ENCODE assay signal across 23 cellular contexts in the genomic region with DNA sequence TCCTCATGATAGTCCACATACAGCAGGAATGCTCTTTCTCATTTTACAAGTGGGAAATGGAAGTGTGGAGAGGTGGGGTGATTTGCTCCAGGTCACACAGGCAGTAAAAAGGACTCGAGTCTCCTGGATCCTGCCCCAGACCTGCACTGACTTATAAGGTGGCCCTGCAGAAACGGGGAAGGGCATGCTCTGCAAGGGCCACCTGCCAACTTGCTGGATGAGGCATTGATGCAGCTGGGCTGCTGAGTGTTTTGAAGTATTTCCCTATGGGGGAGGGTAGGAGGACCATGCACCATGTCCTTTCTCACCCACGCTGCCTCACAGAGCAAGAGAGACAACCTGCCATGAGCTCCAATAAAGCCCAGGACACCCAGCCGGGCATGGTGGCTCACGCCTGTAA. TPM values are rescaled to one million over a fixed set of nuclear protein-coding genes. Genes with fewer than 3 reads are reported as not detected.
A peak's percentile ranks its signal among the peaks of the same experiment; 100 is the strongest.
DNase-seq lines count a peak whose midpoint lies in the region; ATAC-seq and TF ChIP-seq lines count a peak whose summit lies in the region.
"Had no signal": no experiment of that assay in that cellular context is flagged by ENCODE, and none has a peak within 500 bp of the region (broad histone marks: within the 10 kb centered on the region; RNA-seq: fewer than 3 reads in every experiment).

No MANE protein-coding gene starts in this region.

- no peaks in the 10 kb centered on the region for H3K36me3 ChIP-seq in mucosa of descending colon (ENCODE audit: low read depth)
- H3K36me3 ChIP-seq: BE2C had no signal

- no peak overlapping the region for H3K4me3 ChIP-seq in mucosa of descending colon

- CTCF ChIA-PET in activated CD8-positive, alpha-beta T cell treated with anti-CD3 and anti-CD28 coated beads, Interleukin-2, amount 10 ng/mL, durations not matched to agents 7 days and 5 days (lab: Charles Lee), result no interaction called here

- POLR2A ChIA-PET in activated CD8-positive, alpha-beta T cell treated with anti-CD3 and anti-CD28 coated beads, Interleukin-2, amount 10 ng/mL, durations not matched to agents 7 days and 5 days (lab: Charles Lee), result no interaction called here

- H3K36me3 Mint-ChIP-seq in activated CD8-positive, alpha-beta T cell treated with anti-CD3 and anti-CD28 coated beads, Interleukin-2, amount 10 ng/mL, durations not matched to agents 7 days and 5 days (ENCODE audit: low read depth), result no peaks in the 10 kb centered on the region
- H3K36me3 Mint-ChIP-seq: CD4-positive, CD25-positive, alpha-beta regulatory T cell; IgD-negative memory B cell had no signal

- no peaks in the 10 kb centered on the region for H3K4me1 ChIP-seq in mucosa of descending colon (ENCODE audit: low read depth)
- H3K4me1 ChIP-seq: BE2C, Caco-2 had no signal

- no peak overlapping the region for H3K4me3 Mint-ChIP-seq in activated CD8-positive, alpha-beta T cell treated with anti-CD3 and anti-CD28 coated beads, Interleukin-2, amount 10 ng/mL, durations not matched to agents 7 days and 5 days
- H3K4me3 Mint-ChIP-seq: CD4-positive, CD25-positive, alpha-beta regulatory T cell; IgD-negative memory B cell had no signal

- intact Hi-C loops in mucosa of descending colon (cut with DNase I, micrococcal nuclease), result no loop called here

- ATAC-seq in esophagus mucosa (peak; percentile 70), mucosa of descending colon (peak; percentile 25), GM21515 (IDR thresholded peaks at IDR 0.05; ENCODE audit: unreplicated experiment) (no peak)
- ATAC-seq in activated CD8-positive, alpha-beta T cell treated with anti-CD3 and anti-CD28 coated beads, Interleukin-2, amount 10 ng/mL, durations not matched to agents 7 days and 5 days, result no peak

- no peak overlapping the region for H3K27ac Mint-ChIP-seq in activated CD8-positive, alpha-beta T cell treated with anti-CD3 and anti-CD28 coated beads, Interleukin-2, amount 10 ng/mL, durations not matched to agents 7 days and 5 days
- H3K27ac Mint-ChIP-seq: IgD-negative memory B cell had no signal

- peaks cover 2% of the 10 kb centered on the region for H3K27me3 Mint-ChIP-seq in activated CD8-positive, alpha-beta T cell treated with anti-CD3 and anti-CD28 coated beads, Interleukin-2, amount 10 ng/mL, durations not matched to agents 7 days and 5 days (ENCODE audit: low read depth)
- H3K27me3 Mint-ChIP-seq: IgD-negative memory B cell had no signal

- H3K4me1 Mint-ChIP-seq in activated CD8-positive, alpha-beta T cell treated with anti-CD3 and anti-CD28 coated beads, Interleukin-2, amount 10 ng/mL, durations not matched to agents 7 days and 5 days (ENCODE audit: low read depth), result no peaks in the 10 kb centered on the region
- H3K4me1 Mint-ChIP-seq: CD4-positive, CD25-positive, alpha-beta regulatory T cell; IgD-negative memory B cell had no signal

- TF ChIP-seq CTCF in mucosa of descending colon (IDR thresholded peaks at IDR 0.05), result no peak

- no peaks in the 10 kb centered on the region for H3K9me3 Mint-ChIP-seq in activated CD8-positive, alpha-beta T cell treated with anti-CD3 and anti-CD28 coated beads, Interleukin-2, amount 10 ng/mL, durations not matched to agents 7 days and 5 days (ENCODE audit: insufficient read depth)
- H3K9me3 Mint-ChIP-seq: CD4-positive, CD25-positive, alpha-beta regulatory T cell had no signal

- DNase-seq in DMS53 (lab: John Stamatoyannopoulos, UW), result peak; percentile 60
- peak; percentile 57 for DNase-seq in M059J (ENCODE audit: low read depth)
- no peak for DNase-seq in mucosa of descending colon
- DNase-seq in stimulated activated naive CD4-positive, alpha-beta T cell (lab: John Stamatoyannopoulos, UW), result no peak
- no peak for DNase-seq in activated CD8-positive, alpha-beta T cell treated with anti-CD3 and anti-CD28 coated beads, Interleukin-2, amount 10 ng/mL, durations not matched to agents 7 days and 5 days
- DNase-seq in medulla oblongata (ENCODE audit: extremely low spot score), result no peak
- DNase-seq: BE2C; Caco-2; CD4-positive, CD25-positive, alpha-beta regulatory T cell; DMS79; Karpas-422; MM.1S; NCI-H1092 treated with DMSO at 0.1 percent for 48 hours; NCI-H510A; NCI-H774; SHP77; SK-N-SH had no signal

- H3K9me3 ChIP-seq in mucosa of descending colon, result no peaks in the 10 kb centered on the region
- H3K9me3 ChIP-seq: BE2C, Caco-2, SK-N-SH had no signal

RNA-seq across cellular contexts. Expression of gene OR6Q1, which starts 36.9 kb away (rescaled TPM):
- total RNA-seq in M059J (2014; rRNA removed; shearing (Covaris generic)), result not detected in 2 replicates
- not detected for total RNA-seq in esophagus mucosa
- total RNA-seq in mucosa of descending colon, result not detected
- total RNA-seq in activated CD8-positive, alpha-beta T cell treated with anti-CD3 and anti-CD28 coated beads, Interleukin-2, amount 10 ng/mL, durations not matched to agents 7 days and 5 days, result not detected
- total RNA-seq: Caco-2; CD4-positive, CD25-positive, alpha-beta regulatory T cell; HT1080; OCI-LY7; RPMI7951 had no signal

RNA-seq across cellular contexts. Expression of gene OR9Q1, which starts 44.0 kb away (rescaled TPM):
- total RNA-seq in M059J (2014; rRNA removed; shearing (Covaris generic)), result not detected in 2 replicates
- not detected for total RNA-seq in esophagus mucosa
- total RNA-seq in mucosa of descending colon, result not detected
- total RNA-seq in activated CD8-positive, alpha-beta T cell treated with anti-CD3 and anti-CD28 coated beads, Interleukin-2, amount 10 ng/mL, durations not matched to agents 7 days and 5 days, result not detected
- total RNA-seq: Caco-2; CD4-positive, CD25-positive, alpha-beta regulatory T cell; HT1080; OCI-LY7; RPMI7951 had no signal

RNA-seq across cellular contexts. Expression of gene OR9I1, which starts 57.6 kb away (rescaled TPM):
- not detected in 2 replicates for total RNA-seq in M059J (2014; rRNA removed; shearing (Covaris generic))
- total RNA-seq in esophagus mucosa, result not detected
- total RNA-seq in mucosa of descending colon, result not detected
- not detected for total RNA-seq in activated CD8-positive, alpha-beta T cell treated with anti-CD3 and anti-CD28 coated beads, Interleukin-2, amount 10 ng/mL, durations not matched to agents 7 days and 5 days
- total RNA-seq: Caco-2; CD4-positive, CD25-positive, alpha-beta regulatory T cell; HT1080; OCI-LY7; RPMI7951 had no signal

Comparison
In these comparisons a context has a peak if more than half of its experiments do, and no peak if none do; other contexts are left out.
1. DNase-seq: peak in DMS53 (single experiment) and M059J (single experiment); none in mucosa of descending colon (0 of 3), stimulated activated naive CD4-positive, alpha-beta T cell (0 of 6), activated CD8-positive, alpha-beta T cell treated with anti-CD3 and anti-CD28 coated beads, Interleukin-2, amount 10 ng/mL, durations not matched to agents 7 days and 5 days (single experiment) and medulla oblongata (single experiment).
2. ATAC-seq: peak in esophagus mucosa (single experiment) and mucosa of descending colon (single experiment); none in activated CD8-positive, alpha-beta T cell treated with anti-CD3 and anti-CD28 coated beads, Interleukin-2, amount 10 ng/mL, durations not matched to agents 7 days and 5 days (single experiment) and GM21515 (single experiment).